Comparison of ENCODE assay signal across 8 cellular contexts in genomic region chr21:17612023-17612564, GRCh38. TPM values are rescaled to one million over a fixed set of nuclear protein-coding genes. Genes with fewer than 3 reads are reported as not detected.
DNase-seq lines count a peak whose midpoint lies in the region; ATAC-seq and TF ChIP-seq lines count a peak whose summit lies in the region.

No MANE protein-coding gene starts in this region.

- peak; percentile 15 for ATAC-seq in HG03432 (IDR thresholded peaks at IDR 0.05; ENCODE audit: unreplicated experiment)
- ATAC-seq in lower lobe of right lung: peak; percentile 73 to 83

- intact Hi-C loops in lower lobe of right lung (cut with DNase I): no loop called here

- peaks cover 7 to 10% of the 10 kb centered on the region in 2 donors for H3K4me1 ChIP-seq in duodenal mucosa (ENCODE audit: control insufficient read depth in 1 of 2, insufficient read depth in 2 of 2, low read length in 2 of 2)
- H3K4me1 ChIP-seq in lower lobe of right lung: peaks cover 25% of the 10 kb centered on the region

- H3K9me3 ChIP-seq in duodenal mucosa (ENCODE audit: control insufficient read depth in 1 of 2, low read length in 2 of 2) (no peaks in the 10 kb centered on the region), lower lobe of right lung (no peaks in the 10 kb centered on the region)

- DNase-seq in AG08395 (ENCODE audit: low spot score) (peak; percentile 11), GM19238 (ENCODE audit: insufficient read length, low spot score) (peak; percentile 16), lower lobe of right lung (peak; percentile 78), DMS153 (lab: John Stamatoyannopoulos, UW) (no peak)
- peak; percentile 6 for DNase-seq in stimulated activated CD8-positive, alpha-beta memory T cell treated with anti-CD3 and anti-CD28 coated beads, Interleukin-15, amount 100 ng/mL, for 24 hours (ENCODE audit: low read depth)

- peak overlapping the region; percentile 91 to 92 for H3K9ac ChIP-seq in duodenal mucosa (ENCODE audit: low read depth in 1 of 2, low read length in 2 of 2)

- peaks cover 4 to 9% of the 10 kb centered on the region in 2 donors for H3K36me3 ChIP-seq in duodenal mucosa (ENCODE audit: control insufficient read depth in 1 of 2, insufficient read depth in 2 of 2, low read length in 2 of 2)
- H3K36me3 ChIP-seq in lower lobe of right lung: peaks cover 12% of the 10 kb centered on the region

- H3K4me3 ChIP-seq in duodenal mucosa (ENCODE audit: low read depth in 1 of 2, low read length in 2 of 2): peak overlapping the region; percentile 81 to 91
- peak overlapping the region; percentile 87 for H3K4me3 ChIP-seq in lower lobe of right lung

- no peak for TF ChIP-seq CTCF in VCaP (conservative IDR thresholded peaks at IDR 0.05)
- TF ChIP-seq CTCF in lower lobe of right lung (IDR thresholded peaks at IDR 0.05): no peak

- peak overlapping the region; percentile 49; the same call in 1 of the 2 replicates for H3K27ac ChIP-seq in VCaP
- peak overlapping the region; percentile 13 for H3K27ac ChIP-seq in duodenal mucosa (ENCODE audit: low read depth, low read length)
- peak overlapping the region; percentile 96 for H3K27ac ChIP-seq in lower lobe of right lung

- H3K27me3 ChIP-seq in duodenal mucosa (ENCODE audit: control insufficient read depth in 1 of 2, insufficient read depth in 2 of 2, low read length in 2 of 2) (no peaks in the 10 kb centered on the region), lower lobe of right lung (ENCODE audit: low read depth) (no peaks in the 10 kb centered on the region)

RNA-seq across cellular contexts. Expression of gene BTG3, which starts 0.6 kb away (rescaled TPM):
- total RNA-seq in lower lobe of right lung: 51.8 TPM

Comparison
In these comparisons a context has a peak if more than half of its experiments do, and no peak if none do; other contexts are left out.
1. H3K27ac ChIP-seq: peak in every context shown above with its lines; median percentile 96 in lower lobe of right lung; 49 in VCaP; 13 in duodenal mucosa.